ENCODE assay signal across 8 cellular contexts in the genomic region with DNA sequence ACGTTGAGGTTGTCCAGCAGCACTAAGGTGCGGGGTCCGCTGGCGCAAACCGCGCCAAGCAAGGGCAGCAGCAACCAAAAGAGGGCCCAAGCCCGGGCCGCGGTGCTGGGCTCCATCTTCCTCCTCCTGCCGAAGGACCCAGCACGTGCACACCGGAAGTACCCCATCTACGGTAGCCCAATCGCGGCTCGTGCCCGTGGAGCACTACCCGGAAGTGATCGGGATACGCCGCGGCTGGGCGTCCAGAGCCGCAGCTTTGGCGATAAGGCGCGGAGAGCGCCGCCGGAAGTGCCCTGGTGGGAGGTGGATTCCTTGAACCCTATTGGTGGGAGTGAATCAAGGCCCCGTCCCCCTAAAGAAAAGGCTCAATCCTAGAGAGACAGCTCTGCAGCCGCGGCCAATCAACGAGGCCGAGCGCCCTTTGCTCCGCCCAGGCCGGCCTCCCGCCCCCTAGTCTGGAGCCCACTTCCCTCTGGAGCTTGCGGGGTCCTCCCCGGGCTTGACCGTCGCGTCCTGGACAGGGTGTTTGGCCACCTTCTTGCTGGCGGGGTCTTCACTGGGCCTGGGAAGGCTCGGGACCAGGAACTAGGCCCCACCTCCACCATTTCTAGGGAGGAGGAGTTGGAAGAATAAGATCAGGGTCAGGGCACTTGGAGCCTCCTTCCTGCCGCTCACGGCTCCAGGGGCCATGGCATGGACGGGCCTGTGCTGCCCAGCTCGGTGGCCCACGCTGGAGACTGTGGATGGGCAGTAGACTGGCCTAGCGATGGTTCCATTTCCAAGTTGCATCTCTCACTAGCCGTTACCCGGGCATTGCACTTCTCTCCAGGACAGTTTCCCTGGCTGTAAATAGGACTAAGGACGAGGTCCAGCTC. TPM values are rescaled to one million over a fixed set of nuclear protein-coding genes. Genes with fewer than 3 reads are reported as not detected.
DNase-seq lines count a peak whose midpoint lies in the region; ATAC-seq, FAIRE-seq and TF ChIP-seq lines count a peak whose summit lies in the region.

A gene (minus strand): TSS at position 135 of the 875 bp plus-strand sequence. CDS start 19 bp downstream, at position 116.

- dilution Hi-C loops in mammary epithelial cell (cut with HindIII; ENCODE audit: low sequenced_read_pairs), result no loop called here

- H3K9me3 ChIP-seq in mammary epithelial cell (replicated peaks; ENCODE audit: insufficient read depth, low read length), result no peaks in the 10 kb centered on the region
- H3K9me3 ChIP-seq in iPS-20b (ENCODE audit: insufficient read depth, low read depth, low read length), result no peaks in the 10 kb centered on the region
- no peaks in the 10 kb centered on the region for H3K9me3 ChIP-seq in small intestine (ENCODE audit: control insufficient read depth, low read depth)

- H4K20me1 ChIP-seq in mammary epithelial cell (ENCODE audit: insufficient read depth, low read length), result no peaks in the 10 kb centered on the region

- H3K36me3 ChIP-seq in ACC112 (ENCODE audit: insufficient read depth, low read length) (0 out of 2 replicates have a peak, but pooled peaks cover 6% of the 10 kb centered on the region), mammary epithelial cell (ENCODE audit: insufficient read depth, low read length) (peaks cover 2% of the 10 kb centered on the region), iPS-20b (ENCODE audit: insufficient read depth, low read depth, low read length) (peaks cover 36% of the 10 kb centered on the region), small intestine (ENCODE audit: control insufficient read depth in 2 of 2, insufficient read depth in 2 of 2, low read length in 2 of 2) (peaks cover 0 to 2% of the 10 kb centered on the region in 2 donors)

- CTCF ChIA-PET in mammary epithelial cell (lab: Charles Lee; ENCODE audit: low non-redundant PET), result interaction anchor here (0.6 to 1.3 kb wide), 3 partner anchors 32 to 87 kb away, joined by 3 to 10 read pairs (median 3); no protein-coding TSS in a partner anchor

- BruUV-seq in mammary epithelial cell (replicated peaks; lab: Mats Ljungman, UMichigan), result TSS peak; percentile 51

- DNase-seq in NCI-H2196 (lab: John Stamatoyannopoulos, UW; ENCODE audit: unreplicated experiment) (peak; percentile 98), mammary epithelial cell (peak; percentile 97), small intestine (peak; percentile 99)

- intact Hi-C loops in mammary epithelial cell (cut with micrococcal nuclease), result loop anchor here (1.0 kb wide), 2 partner anchors 72 to 139 kb away; no protein-coding TSS in a partner anchor

- in situ Hi-C loops in mammary epithelial cell (cut with MboI; ENCODE audit: low sequenced_read_pairs in 2 of 2), result no loop called here

- H3K79me2 ChIP-seq in ACC112 (ENCODE audit: control insufficient read depth, insufficient read depth, low read length, unreplicated experiment) (peaks cover 45% of the 10 kb centered on the region), mammary epithelial cell (ENCODE audit: insufficient read depth, low read length) (peaks cover 48% of the 10 kb centered on the region)

- peak; percentile 94 for ATAC-seq in GM18867 (IDR thresholded peaks at IDR 0.05; ENCODE audit: unreplicated experiment)
- peak; percentile 94 for ATAC-seq in HG03108 (IDR thresholded peaks at IDR 0.05; ENCODE audit: unreplicated experiment)

- peak; percentile 59 for TF ChIP-seq CTCF in VCaP (conservative IDR thresholded peaks at IDR 0.05)
- peak; percentile 32 to 61 for TF ChIP-seq CTCF in mammary epithelial cell (conservative IDR thresholded peaks at IDR 0.05 in 1 of 2, IDR thresholded peaks at IDR 0.05 in 1 of 2; ENCODE audit: extremely low read depth in 1 of 2, insufficient read depth in 1 of 2, low read depth in 1 of 2, low read length in 2 of 2)

- H3K27me3 ChIP-seq in ACC112 (ENCODE audit: insufficient read depth, low read length), result no peaks in the 10 kb centered on the region
- no peaks in the 10 kb centered on the region for H3K27me3 ChIP-seq in mammary epithelial cell (ENCODE audit: insufficient read depth, low read length)
- no peaks in the 10 kb centered on the region for H3K27me3 ChIP-seq in iPS-20b (ENCODE audit: insufficient read depth, low read length)
- H3K27me3 ChIP-seq in small intestine (ENCODE audit: control insufficient read depth in 2 of 2, insufficient read depth in 2 of 2, low read length in 2 of 2), result no peaks in the 10 kb centered on the region

- H3K9ac ChIP-seq in mammary epithelial cell (ENCODE audit: insufficient read depth, low read length) (peak within 1 kb of the TSS; percentile 75), iPS-20b (ENCODE audit: low read depth, low read length) (peak within 1 kb of the TSS; percentile 97)

- H3K4me3 ChIP-seq in ACC112 (ENCODE audit: low read depth, low read length), result peak within 1 kb of the TSS; percentile 99
- peak within 1 kb of the TSS; percentile 90 to 98 (median 95) for H3K4me3 ChIP-seq in mammary epithelial cell (replicated peaks in 1 of 3; ENCODE audit: insufficient read depth in 1 of 3, low read depth in 2 of 3, low read length in 3 of 3)
- H3K4me3 ChIP-seq in iPS-20b (ENCODE audit: low read length), result peak within 1 kb of the TSS; percentile 98
- peak within 1 kb of the TSS; percentile 74 to 89 for H3K4me3 ChIP-seq in small intestine (ENCODE audit: low read depth in 1 of 2, low read length in 2 of 2)

- peak; percentile 85 for FAIRE-seq in small intestine (lab: Jason Lieb, UNC)

- H2AFZ ChIP-seq in ACC112 (ENCODE audit: low read length, unreplicated experiment), result peak within 1 kb of the TSS; percentile 89
- H2AFZ ChIP-seq in mammary epithelial cell (ENCODE audit: low read depth, low read length), result peak within 1 kb of the TSS; percentile 93

- H3K4me2 ChIP-seq in mammary epithelial cell (ENCODE audit: insufficient read depth, low read depth, low read length), result peak within 1 kb of the TSS; percentile 82

- 2% methylated on average over 45 of the region's 55 CpGs for WGBS in mammary epithelial cell (ENCODE audit: low coverage, missing lambda C conversion rate)
- WGBS in small intestine, 3 donors, result 0 to 1% (median 1%) methylated on average over 54 to 55 of the region's 55 CpGs

- H3K4me1 ChIP-seq in ACC112 (ENCODE audit: control insufficient read depth, insufficient read depth, low read length, unreplicated experiment) (peaks cover 15% of the 10 kb centered on the region), mammary epithelial cell (ENCODE audit: insufficient read depth, low read length) (peaks cover 20% of the 10 kb centered on the region), iPS-20b (ENCODE audit: insufficient read depth, low read length) (peaks cover 7% of the 10 kb centered on the region; the same call in 1 of the 2 replicates), small intestine (ENCODE audit: control insufficient read depth in 2 of 2, insufficient read depth in 1 of 2, low read depth in 1 of 2, low read length in 1 of 2) (peaks cover 0 to 4% of the 10 kb centered on the region in 2 donors)

- H3K27ac ChIP-seq in ACC112 (ENCODE audit: low read depth, low read length) (no peak within 1 kb of the TSS), VCaP (peak within 1 kb of the TSS; percentile 90), mammary epithelial cell (ENCODE audit: insufficient read depth, low read depth, low read length) (peak within 1 kb of the TSS; percentile 35), iPS-20b (ENCODE audit: low read length) (peak within 1 kb of the TSS; percentile 89), small intestine (ENCODE audit: low read depth in 1 of 2, low read length in 1 of 2) (peak within 1 kb of the TSS; percentile 49 to 85)

RNA-seq across cellular contexts. Expression of the gene that starts here (rescaled TPM):
- 100 to 1,000 TPM; 181 to 238 TPM for total RNA-seq in mammary epithelial cell
- polyA plus RNA-seq in mammary epithelial cell (320 TPM), small intestine (100 to 1,000 TPM in 1 of 3 donors, 10 to 100 TPM in 2; 64.2 to 280 (median 89.7) TPM)
- polyA minus RNA-seq in mammary epithelial cell, result 162 TPM
